Comparison of ENCODE assay signal across 1 cellular context in genomic region chr3:71579934-71580318, GRCh38.
A peak's percentile ranks its signal among the peaks of the same experiment; 100 is the strongest.
TF ChIP-seq lines count a peak whose summit lies in the region.

No MANE protein-coding gene starts in this region.

TF ChIP-seq in HepG2, 621 proteins besides CTCF, POLR2A, EP300 and RAD21 (continued from another document and continues in another):
- TF ChIP-seq, protein P1, sequence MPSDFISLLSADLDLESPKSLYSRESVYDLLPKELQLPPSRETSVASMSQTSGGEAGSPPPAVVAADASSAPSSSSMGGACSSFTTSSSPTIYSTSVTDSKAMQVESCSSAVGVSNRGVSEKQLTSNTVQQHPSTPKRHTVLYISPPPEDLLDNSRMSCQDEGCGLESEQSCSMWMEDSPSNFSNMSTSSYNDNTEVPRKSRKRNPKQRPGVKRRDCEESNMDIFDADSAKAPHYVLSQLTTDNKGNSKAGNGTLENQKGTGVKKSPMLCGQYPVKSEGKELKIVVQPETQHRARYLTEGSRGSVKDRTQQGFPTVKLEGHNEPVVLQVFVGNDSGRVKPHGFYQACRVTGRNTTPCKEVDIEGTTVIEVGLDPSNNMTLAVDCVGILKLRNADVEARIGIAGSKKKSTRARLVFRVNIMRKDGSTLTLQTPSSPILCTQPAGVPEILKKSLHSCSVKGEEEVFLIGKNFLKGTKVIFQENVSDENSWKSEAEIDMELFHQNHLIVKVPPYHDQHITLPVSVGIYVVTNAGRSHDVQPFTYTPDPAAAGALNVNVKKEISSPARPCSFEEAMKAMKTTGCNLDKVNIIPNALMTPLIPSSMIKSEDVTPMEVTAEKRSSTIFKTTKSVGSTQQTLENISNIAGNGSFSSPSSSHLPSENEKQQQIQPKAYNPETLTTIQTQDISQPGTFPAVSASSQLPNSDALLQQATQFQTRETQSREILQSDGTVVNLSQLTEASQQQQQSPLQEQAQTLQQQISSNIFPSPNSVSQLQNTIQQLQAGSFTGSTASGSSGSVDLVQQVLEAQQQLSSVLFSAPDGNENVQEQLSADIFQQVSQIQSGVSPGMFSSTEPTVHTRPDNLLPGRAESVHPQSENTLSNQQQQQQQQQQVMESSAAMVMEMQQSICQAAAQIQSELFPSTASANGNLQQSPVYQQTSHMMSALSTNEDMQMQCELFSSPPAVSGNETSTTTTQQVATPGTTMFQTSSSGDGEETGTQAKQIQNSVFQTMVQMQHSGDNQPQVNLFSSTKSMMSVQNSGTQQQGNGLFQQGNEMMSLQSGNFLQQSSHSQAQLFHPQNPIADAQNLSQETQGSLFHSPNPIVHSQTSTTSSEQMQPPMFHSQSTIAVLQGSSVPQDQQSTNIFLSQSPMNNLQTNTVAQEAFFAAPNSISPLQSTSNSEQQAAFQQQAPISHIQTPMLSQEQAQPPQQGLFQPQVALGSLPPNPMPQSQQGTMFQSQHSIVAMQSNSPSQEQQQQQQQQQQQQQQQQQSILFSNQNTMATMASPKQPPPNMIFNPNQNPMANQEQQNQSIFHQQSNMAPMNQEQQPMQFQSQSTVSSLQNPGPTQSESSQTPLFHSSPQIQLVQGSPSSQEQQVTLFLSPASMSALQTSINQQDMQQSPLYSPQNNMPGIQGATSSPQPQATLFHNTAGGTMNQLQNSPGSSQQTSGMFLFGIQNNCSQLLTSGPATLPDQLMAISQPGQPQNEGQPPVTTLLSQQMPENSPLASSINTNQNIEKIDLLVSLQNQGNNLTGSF (CRISPR knock-in tag; IDR thresholded peaks at IDR 0.05): no peak
- TF ChIP-seq ZNF660 (CRISPR knock-in tag; IDR thresholded peaks at IDR 0.05; ENCODE audit: borderline replicate concordance, low read depth): no peak
- TF ChIP-seq, protein P2, sequence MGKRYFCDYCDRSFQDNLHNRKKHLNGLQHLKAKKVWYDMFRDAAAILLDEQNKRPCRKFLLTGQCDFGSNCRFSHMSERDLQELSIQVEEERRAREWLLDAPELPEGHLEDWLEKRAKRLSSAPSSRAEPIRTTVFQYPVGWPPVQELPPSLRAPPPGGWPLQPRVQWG (CRISPR knock-in tag; IDR thresholded peaks at IDR 0.05; ENCODE audit: borderline replicate concordance, low read depth): no peak
- TF ChIP-seq SP4 (CRISPR knock-in tag; IDR thresholded peaks at IDR 0.05): no peak
- no peak for TF ChIP-seq RFXANK (CRISPR knock-in tag; IDR thresholded peaks at IDR 0.05)
- TF ChIP-seq, protein P3, sequence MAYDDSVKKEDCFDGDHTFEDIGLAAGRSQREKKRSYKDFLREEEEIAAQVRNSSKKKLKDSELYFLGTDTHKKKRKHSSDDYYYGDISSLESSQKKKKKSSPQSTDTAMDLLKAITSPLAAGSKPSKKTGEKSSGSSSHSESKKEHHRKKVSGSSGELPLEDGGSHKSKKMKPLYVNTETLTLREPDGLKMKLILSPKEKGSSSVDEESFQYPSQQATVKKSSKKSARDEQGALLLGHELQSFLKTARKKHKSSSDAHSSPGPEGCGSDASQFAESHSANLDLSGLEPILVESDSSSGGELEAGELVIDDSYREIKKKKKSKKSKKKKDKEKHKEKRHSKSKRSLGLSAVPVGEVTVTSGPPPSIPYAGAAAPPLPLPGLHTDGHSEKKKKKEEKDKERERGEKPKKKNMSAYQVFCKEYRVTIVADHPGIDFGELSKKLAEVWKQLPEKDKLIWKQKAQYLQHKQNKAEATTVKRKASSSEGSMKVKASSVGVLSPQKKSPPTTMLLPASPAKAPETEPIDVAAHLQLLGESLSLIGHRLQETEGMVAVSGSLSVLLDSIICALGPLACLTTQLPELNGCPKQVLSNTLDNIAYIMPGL (CRISPR knock-in tag; IDR thresholded peaks at IDR 0.05; ENCODE audit: borderline replicate concordance in 1 of 2, low read depth in 1 of 2): 0 out of 4 replicates have a peak, but pooled peaks of 1 of the 2 experiments have one; percentile 26
- no peak for TF ChIP-seq SUZ12 (IDR thresholded peaks at IDR 0.05; ENCODE audit: low read depth, low read length)
- TF ChIP-seq, protein P4, sequence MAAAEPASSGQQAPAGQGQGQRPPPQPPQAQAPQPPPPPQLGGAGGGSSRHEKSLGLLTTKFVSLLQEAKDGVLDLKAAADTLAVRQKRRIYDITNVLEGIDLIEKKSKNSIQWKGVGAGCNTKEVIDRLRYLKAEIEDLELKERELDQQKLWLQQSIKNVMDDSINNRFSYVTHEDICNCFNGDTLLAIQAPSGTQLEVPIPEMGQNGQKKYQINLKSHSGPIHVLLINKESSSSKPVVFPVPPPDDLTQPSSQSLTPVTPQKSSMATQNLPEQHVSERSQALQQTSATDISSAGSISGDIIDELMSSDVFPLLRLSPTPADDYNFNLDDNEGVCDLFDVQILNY (CRISPR knock-in tag; conservative IDR thresholded peaks at IDR 0.05): no peak
- TF ChIP-seq JUNB (CRISPR knock-in tag; IDR thresholded peaks at IDR 0.05; ENCODE audit: borderline replicate concordance): no peak
- TF ChIP-seq, protein P5, sequence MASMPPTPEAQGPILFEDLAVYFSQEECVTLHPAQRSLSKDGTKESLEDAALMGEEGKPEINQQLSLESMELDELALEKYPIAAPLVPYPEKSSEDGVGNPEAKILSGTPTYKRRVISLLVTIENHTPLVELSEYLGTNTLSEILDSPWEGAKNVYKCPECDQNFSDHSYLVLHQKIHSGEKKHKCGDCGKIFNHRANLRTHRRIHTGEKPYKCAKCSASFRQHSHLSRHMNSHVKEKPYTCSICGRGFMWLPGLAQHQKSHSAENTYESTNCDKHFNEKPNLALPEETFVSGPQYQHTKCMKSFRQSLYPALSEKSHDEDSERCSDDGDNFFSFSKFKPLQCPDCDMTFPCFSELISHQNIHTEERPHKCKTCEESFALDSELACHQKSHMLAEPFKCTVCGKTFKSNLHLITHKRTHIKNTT (CRISPR knock-in tag; IDR thresholded peaks at IDR 0.05): no peak
- TF ChIP-seq NKX3-1 (CRISPR knock-in tag; IDR thresholded peaks at IDR 0.05): no peak
- TF ChIP-seq SMAD3 (CRISPR knock-in tag; IDR thresholded peaks at IDR 0.05): no peak
- no peak for TF ChIP-seq ZNF350 (CRISPR knock-in tag; IDR thresholded peaks at IDR 0.05; ENCODE audit: borderline replicate concordance, low read depth)
- TF ChIP-seq CHD4 (IDR thresholded peaks at IDR 0.05; ENCODE audit: borderline replicate concordance, low read length): no peak
- no peak for TF ChIP-seq ZNF749 (CRISPR knock-in tag; IDR thresholded peaks at IDR 0.05; ENCODE audit: borderline replicate concordance)
- TF ChIP-seq, protein P6, sequence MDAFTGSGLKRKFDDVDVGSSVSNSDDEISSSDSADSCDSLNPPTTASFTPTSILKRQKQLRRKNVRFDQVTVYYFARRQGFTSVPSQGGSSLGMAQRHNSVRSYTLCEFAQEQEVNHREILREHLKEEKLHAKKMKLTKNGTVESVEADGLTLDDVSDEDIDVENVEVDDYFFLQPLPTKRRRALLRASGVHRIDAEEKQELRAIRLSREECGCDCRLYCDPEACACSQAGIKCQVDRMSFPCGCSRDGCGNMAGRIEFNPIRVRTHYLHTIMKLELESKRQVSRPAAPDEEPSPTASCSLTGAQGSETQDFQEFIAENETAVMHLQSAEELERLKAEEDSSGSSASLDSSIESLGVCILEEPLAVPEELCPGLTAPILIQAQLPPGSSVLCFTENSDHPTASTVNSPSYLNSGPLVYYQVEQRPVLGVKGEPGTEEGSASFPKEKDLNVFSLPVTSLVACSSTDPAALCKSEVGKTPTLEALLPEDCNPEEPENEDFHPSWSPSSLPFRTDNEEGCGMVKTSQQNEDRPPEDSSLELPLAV (CRISPR knock-in tag; conservative IDR thresholded peaks at IDR 0.05; ENCODE audit: low read depth): no peak
- TF ChIP-seq KLF16 (CRISPR knock-in tag; IDR thresholded peaks at IDR 0.05): no peak
- TF ChIP-seq ZNF574 (CRISPR knock-in tag; IDR thresholded peaks at IDR 0.05): 0 out of 2 replicates have a peak, but pooled peaks have one; percentile 20
- no peak for TF ChIP-seq GZF1 (CRISPR knock-in tag; IDR thresholded peaks at IDR 0.05)
- TF ChIP-seq PITX1 (CRISPR knock-in tag; IDR thresholded peaks at IDR 0.05): 0 out of 2 replicates have a peak, but pooled peaks have one; percentile 40
- TF ChIP-seq, protein P7, sequence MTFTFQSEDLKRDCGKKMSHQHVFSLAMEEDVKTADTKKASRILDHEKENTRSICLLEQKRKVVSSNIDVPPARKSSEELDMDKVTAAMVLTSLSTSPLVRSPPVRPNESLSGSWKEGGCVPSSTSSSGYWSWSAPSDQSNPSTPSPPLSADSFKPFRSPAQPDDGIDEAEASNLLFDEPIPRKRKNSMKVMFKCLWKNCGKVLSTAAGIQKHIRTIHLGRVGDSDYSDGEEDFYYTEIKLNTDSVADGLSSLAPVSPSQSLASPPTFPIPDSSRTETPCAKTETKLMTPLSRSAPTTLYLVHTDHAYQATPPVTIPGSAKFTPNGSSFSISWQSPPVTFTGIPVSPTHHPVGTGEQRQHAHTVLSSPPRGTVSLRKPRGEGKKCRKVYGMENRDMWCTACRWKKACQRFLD (CRISPR knock-in tag; IDR thresholded peaks at IDR 0.05; ENCODE audit: borderline replicate concordance): no peak
- no peak for TF ChIP-seq ZSCAN12 (CRISPR knock-in tag; IDR thresholded peaks at IDR 0.05)
- no peak for TF ChIP-seq ARHGAP35 (CRISPR knock-in tag; IDR thresholded peaks at IDR 0.05; ENCODE audit: borderline replicate concordance)
- TF ChIP-seq CENPX (CRISPR knock-in tag; IDR thresholded peaks at IDR 0.05): no peak
- TF ChIP-seq IKZF1 (IDR thresholded peaks at IDR 0.05): no peak
- no peak for TF ChIP-seq PREB (CRISPR knock-in tag; IDR thresholded peaks at IDR 0.05)
- TF ChIP-seq STAG1 (CRISPR knock-in tag; IDR thresholded peaks at IDR 0.05): no peak
- TF ChIP-seq KAT8 (CRISPR knock-in tag; IDR thresholded peaks at IDR 0.05): 0 out of 2 replicates have a peak, but pooled peaks have one; percentile 31
- TF ChIP-seq, protein P8, sequence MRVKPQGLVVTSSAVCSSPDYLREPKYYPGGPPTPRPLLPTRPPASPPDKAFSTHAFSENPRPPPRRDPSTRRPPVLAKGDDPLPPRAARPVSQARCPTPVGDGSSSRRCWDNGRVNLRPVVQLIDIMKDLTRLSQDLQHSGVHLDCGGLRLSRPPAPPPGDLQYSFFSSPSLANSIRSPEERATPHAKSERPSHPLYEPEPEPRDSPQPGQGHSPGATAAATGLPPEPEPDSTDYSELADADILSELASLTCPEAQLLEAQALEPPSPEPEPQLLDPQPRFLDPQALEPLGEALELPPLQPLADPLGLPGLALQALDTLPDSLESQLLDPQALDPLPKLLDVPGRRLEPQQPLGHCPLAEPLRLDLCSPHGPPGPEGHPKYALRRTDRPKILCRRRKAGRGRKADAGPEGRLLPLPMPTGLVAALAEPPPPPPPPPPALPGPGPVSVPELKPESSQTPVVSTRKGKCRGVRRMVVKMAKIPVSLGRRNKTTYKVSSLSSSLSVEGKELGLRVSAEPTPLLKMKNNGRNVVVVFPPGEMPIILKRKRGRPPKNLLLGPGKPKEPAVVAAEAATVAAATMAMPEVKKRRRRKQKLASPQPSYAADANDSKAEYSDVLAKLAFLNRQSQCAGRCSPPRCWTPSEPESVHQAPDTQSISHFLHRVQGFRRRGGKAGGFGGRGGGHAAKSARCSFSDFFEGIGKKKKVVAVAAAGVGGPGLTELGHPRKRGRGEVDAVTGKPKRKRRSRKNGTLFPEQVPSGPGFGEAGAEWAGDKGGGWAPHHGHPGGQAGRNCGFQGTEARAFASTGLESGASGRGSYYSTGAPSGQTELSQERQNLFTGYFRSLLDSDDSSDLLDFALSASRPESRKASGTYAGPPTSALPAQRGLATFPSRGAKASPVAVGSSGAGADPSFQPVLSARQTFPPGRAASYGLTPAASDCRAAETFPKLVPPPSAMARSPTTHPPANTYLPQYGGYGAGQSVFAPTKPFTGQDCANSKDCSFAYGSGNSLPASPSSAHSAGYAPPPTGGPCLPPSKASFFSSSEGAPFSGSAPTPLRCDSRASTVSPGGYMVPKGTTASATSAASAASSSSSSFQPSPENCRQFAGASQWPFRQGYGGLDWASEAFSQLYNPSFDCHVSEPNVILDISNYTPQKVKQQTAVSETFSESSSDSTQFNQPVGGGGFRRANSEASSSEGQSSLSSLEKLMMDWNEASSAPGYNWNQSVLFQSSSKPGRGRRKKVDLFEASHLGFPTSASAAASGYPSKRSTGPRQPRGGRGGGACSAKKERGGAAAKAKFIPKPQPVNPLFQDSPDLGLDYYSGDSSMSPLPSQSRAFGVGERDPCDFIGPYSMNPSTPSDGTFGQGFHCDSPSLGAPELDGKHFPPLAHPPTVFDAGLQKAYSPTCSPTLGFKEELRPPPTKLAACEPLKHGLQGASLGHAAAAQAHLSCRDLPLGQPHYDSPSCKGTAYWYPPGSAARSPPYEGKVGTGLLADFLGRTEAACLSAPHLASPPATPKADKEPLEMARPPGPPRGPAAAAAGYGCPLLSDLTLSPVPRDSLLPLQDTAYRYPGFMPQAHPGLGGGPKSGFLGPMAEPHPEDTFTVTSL (CRISPR knock-in tag; IDR thresholded peaks at IDR 0.05; ENCODE audit: borderline replicate concordance): 0 out of 2 replicates have a peak, but pooled peaks have one; percentile 58
- TF ChIP-seq ZFP91 (CRISPR knock-in tag; IDR thresholded peaks at IDR 0.05; ENCODE audit: borderline replicate concordance): no peak
- no peak; the same call in 1 of the 2 replicates for TF ChIP-seq ZNF292 (CRISPR knock-in tag; IDR thresholded peaks at IDR 0.05; ENCODE audit: borderline replicate concordance, low read depth)
